In the genomic region with DNA sequence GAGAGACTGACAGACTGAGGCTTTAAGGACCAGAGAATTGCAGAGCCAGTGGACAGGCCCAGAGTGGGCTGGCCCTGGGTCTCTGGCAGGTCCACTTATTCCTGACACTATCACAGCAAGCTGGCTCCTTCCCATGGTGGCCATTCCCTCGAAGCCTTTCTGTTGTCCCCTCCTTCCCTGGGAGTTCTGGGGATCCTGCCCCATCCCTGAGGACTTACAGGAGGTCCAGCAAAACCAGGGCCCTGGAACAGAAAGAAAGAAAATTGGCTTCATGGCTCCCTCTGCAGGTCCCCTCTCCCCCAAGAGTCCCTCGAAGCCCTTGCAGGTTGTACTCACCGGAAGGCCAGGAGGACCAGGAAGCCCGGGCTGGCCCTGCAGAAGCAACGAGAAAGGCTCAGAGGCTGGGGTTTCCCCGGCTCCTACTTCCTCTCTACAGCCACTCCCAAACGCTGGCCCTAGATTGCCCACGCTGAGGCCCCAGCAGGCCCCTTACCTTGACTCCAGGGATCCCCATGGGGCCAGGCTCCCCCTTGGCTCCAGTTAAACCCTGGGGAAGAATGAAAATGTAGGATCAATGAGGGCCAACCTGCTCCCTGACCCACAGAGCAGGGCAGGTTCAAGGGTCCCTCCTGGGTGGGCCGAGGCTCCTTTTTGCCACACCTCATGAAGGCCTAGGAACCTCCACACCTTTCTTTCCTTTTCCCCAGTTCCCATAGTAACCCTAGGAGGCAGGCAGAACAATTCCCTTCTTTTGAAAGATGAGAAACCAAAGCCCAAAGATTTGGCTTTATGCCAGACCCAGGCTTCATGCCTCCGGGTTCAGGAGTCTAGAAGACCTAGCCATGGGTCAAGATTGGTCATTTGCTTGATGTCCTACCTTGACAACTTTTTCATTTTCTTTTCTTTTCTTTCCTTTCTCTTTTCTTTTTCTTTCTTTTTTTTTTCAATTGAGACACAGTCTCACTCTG, we compare ENCODE assay signal across 8 cellular contexts. TPM values are rescaled to one million over a fixed set of nuclear protein-coding genes. Genes with fewer than 3 reads are reported as not detected.
A peak's percentile ranks its signal among the peaks of the same experiment; 100 is the strongest.
DNase-seq lines count a peak whose midpoint lies in the region; ATAC-seq and TF ChIP-seq lines count a peak whose summit lies in the region.

No MANE protein-coding gene starts in this region.

- no peaks in the 10 kb centered on the region for H3K9me2 ChIP-seq in Karpas-422 (replicated peaks; ENCODE audit: insufficient read depth, low read length)

- H3K27ac ChIP-seq in Karpas-422 (ENCODE audit: low read length) = no peak overlapping the region

- no peaks in the 10 kb centered on the region for H3K9me3 ChIP-seq in Karpas-422 (ENCODE audit: low read length)

- no peak overlapping the region for H3K27ac Mint-ChIP-seq in activated CD8-positive, alpha-beta T cell treated with anti-CD3 and anti-CD28 coated beads for 36 hours
- peak overlapping the region; percentile 95 for H3K27ac Mint-ChIP-seq in stimulated activated naive B cell treated with anti-CD40 and anti-IgM and Interleukin-4, amounts not matched to agents 10 μg/mL and 1 μg/mL and 100 μg/mL, for 72 hours

- peaks cover 23% of the 10 kb centered on the region for H3K4me1 Mint-ChIP-seq in activated CD8-positive, alpha-beta T cell treated with anti-CD3 and anti-CD28 coated beads for 36 hours (ENCODE audit: low read depth)
- peaks cover 38 to 65% of the 10 kb centered on the region in 2 donors for H3K4me1 Mint-ChIP-seq in stimulated activated naive B cell treated with anti-CD40 and anti-IgM and Interleukin-4, amounts not matched to agents 10 μg/mL and 1 μg/mL and 100 μg/mL, for 72 hours

- peak overlapping the region; percentile 36; the same call in 1 of the 2 replicates for H3K4me3 ChIP-seq in Karpas-422 (ENCODE audit: low read length)

- H2AFZ ChIP-seq in Karpas-422 (ENCODE audit: low read length) = peak overlapping the region; percentile 46; the same call in 1 of the 2 replicates

- peak overlapping the region; percentile 64 for H3K4me2 ChIP-seq in Karpas-422 (ENCODE audit: low read depth, low read length, poor library complexity, severe bottlenecking)

- CTCF ChIA-PET in activated CD8-positive, alpha-beta T cell treated with anti-CD3 and anti-CD28 coated beads for 36 hours (lab: Charles Lee) = interaction anchor here (1.3 to 5.3 kb wide), 4 partner anchors 25 to 168 kb away, joined by 5 to 108 read pairs (median 38); no protein-coding TSS in a partner anchor

- no peaks in the 10 kb centered on the region for H3K79me2 ChIP-seq in Karpas-422 (ENCODE audit: low read length)

- POLR2A ChIA-PET in activated CD8-positive, alpha-beta T cell treated with anti-CD3 and anti-CD28 coated beads for 36 hours (lab: Charles Lee) = no interaction called here

- H3K4me3 Mint-ChIP-seq in activated CD8-positive, alpha-beta T cell treated with anti-CD3 and anti-CD28 coated beads for 36 hours = no peak overlapping the region
- H3K4me3 Mint-ChIP-seq in stimulated activated naive B cell treated with anti-CD40 and anti-IgM and Interleukin-4, amounts not matched to agents 10 μg/mL and 1 μg/mL and 100 μg/mL, for 72 hours = peak overlapping the region; percentile 63 to 80

- DNase-seq in stimulated activated CD4-positive, alpha-beta T cell treated with anti-CD3 and anti-CD28 coated beads, Interleukin-1b, Interleukin-23, amount 100 ng/mL, for 48 hours = peak; percentile 16
- DNase-seq in stimulated activated CD4-positive, alpha-beta T cell treated with anti-CD3 and anti-CD28 coated beads, Interleukin-2, amount 100 ng/mL, for 48 hours = no peak
- DNase-seq in Karpas-422 (peak; percentile 67), NCI-H187 (lab: John Stamatoyannopoulos, UW) (no peak)
- DNase-seq in activated CD8-positive, alpha-beta T cell treated with anti-CD3 and anti-CD28 coated beads for 36 hours = peak; percentile 42
- peak; percentile 61 for DNase-seq in stimulated activated naive B cell treated with anti-CD40 and anti-IgM and Interleukin-4, amounts not matched to agents 10 μg/mL and 1 μg/mL and 100 μg/mL, for 72 hours

- no peak for TF ChIP-seq CTCF in activated CD8-positive, alpha-beta T cell treated with anti-CD3 and anti-CD28 coated beads for 36 hours (IDR thresholded peaks at IDR 0.05)

- peaks cover 3% of the 10 kb centered on the region for H3K27me3 Mint-ChIP-seq in activated CD8-positive, alpha-beta T cell treated with anti-CD3 and anti-CD28 coated beads for 36 hours
- H3K27me3 Mint-ChIP-seq in stimulated activated naive B cell treated with anti-CD40 and anti-IgM and Interleukin-4, amounts not matched to agents 10 μg/mL and 1 μg/mL and 100 μg/mL, for 72 hours = peaks cover 1% of the 10 kb centered on the region in 2 donors

- no peaks in the 10 kb centered on the region for H4K20me1 ChIP-seq in Karpas-422 (ENCODE audit: insufficient read depth, low read depth, low read length)

- H3K27me3 ChIP-seq in Karpas-422 (ENCODE audit: low read length) = no peaks in the 10 kb centered on the region; the same call in 1 of the 2 replicates

- H3K36me3 Mint-ChIP-seq in activated CD8-positive, alpha-beta T cell treated with anti-CD3 and anti-CD28 coated beads for 36 hours (ENCODE audit: low read depth) = no peaks in the 10 kb centered on the region
- peaks cover 0 to 5% of the 10 kb centered on the region in 2 donors for H3K36me3 Mint-ChIP-seq in stimulated activated naive B cell treated with anti-CD40 and anti-IgM and Interleukin-4, amounts not matched to agents 10 μg/mL and 1 μg/mL and 100 μg/mL, for 72 hours

- ATAC-seq in activated CD8-positive, alpha-beta T cell treated with anti-CD3 and anti-CD28 coated beads for 36 hours = no peak
- peak; percentile 52 to 53 for ATAC-seq in stimulated activated naive B cell treated with anti-CD40 and anti-IgM and Interleukin-4, amounts not matched to agents 10 μg/mL and 1 μg/mL and 100 μg/mL, for 72 hours (replicated peaks)
- ATAC-seq in GM18858 (IDR thresholded peaks at IDR 0.05; ENCODE audit: unreplicated experiment) = no peak
- no peak for ATAC-seq in HG02763 (IDR thresholded peaks at IDR 0.05; ENCODE audit: unreplicated experiment)

- no peaks in the 10 kb centered on the region for H3K36me3 ChIP-seq in Karpas-422 (ENCODE audit: insufficient read depth, low read length)

- H3K9ac ChIP-seq in Karpas-422 (ENCODE audit: low read length) = peak overlapping the region; percentile 37; the same call in 1 of the 2 replicates

- H3K4me1 ChIP-seq in Karpas-422 (ENCODE audit: low read length) = peaks cover 65% of the 10 kb centered on the region

- H3K9me3 Mint-ChIP-seq in activated CD8-positive, alpha-beta T cell treated with anti-CD3 and anti-CD28 coated beads for 36 hours = no peaks in the 10 kb centered on the region
- peaks cover 0 to 2% of the 10 kb centered on the region in 2 donors for H3K9me3 Mint-ChIP-seq in stimulated activated naive B cell treated with anti-CD40 and anti-IgM and Interleukin-4, amounts not matched to agents 10 μg/mL and 1 μg/mL and 100 μg/mL, for 72 hours

- intact Hi-C loops in activated CD8-positive, alpha-beta T cell treated with anti-CD3 and anti-CD28 coated beads for 36 hours (cut with micrococcal nuclease) = loop anchor here (10.0 kb wide), 2 partner anchors 92 to 158 kb away; no protein-coding TSS in a partner anchor

RNA-seq across cellular contexts. Expression of a gene that starts 4.6 kb away (rescaled TPM):
- total RNA-seq in Karpas-422 (2014; rRNA removed; shearing (Covaris generic); ENCODE audit: low replicate concordance) = 7.9 and 28.2 TPM in 2 replicates
- total RNA-seq in activated CD8-positive, alpha-beta T cell treated with anti-CD3 and anti-CD28 coated beads for 36 hours = 1 to 10 TPM; 4.3 to 5.4 TPM

RNA-seq across cellular contexts. Expression of a gene that starts 54.5 kb away (rescaled TPM):
- total RNA-seq in Karpas-422 (2014; rRNA removed; shearing (Covaris generic); ENCODE audit: low replicate concordance) = 22.0 and 50.9 TPM in 2 replicates
- 10 to 100 TPM; 20.1 to 21.2 TPM for total RNA-seq in activated CD8-positive, alpha-beta T cell treated with anti-CD3 and anti-CD28 coated beads for 36 hours

Comparison
In these comparisons a context has a peak if more than half of its experiments do, and no peak if none do; other contexts are left out.
1. DNase-seq: peak in stimulated activated CD4-positive, alpha-beta T cell treated with anti-CD3 and anti-CD28 coated beads, Interleukin-1b, Interleukin-23, amount 100 ng/mL, for 48 hours (single experiment), Karpas-422 (single experiment), activated CD8-positive, alpha-beta T cell treated with anti-CD3 and anti-CD28 coated beads for 36 hours (single experiment) and stimulated activated naive B cell treated with anti-CD40 and anti-IgM and Interleukin-4, amounts not matched to agents 10 μg/mL and 1 μg/mL and 100 μg/mL, for 72 hours (single experiment); none in stimulated activated CD4-positive, alpha-beta T cell treated with anti-CD3 and anti-CD28 coated beads, Interleukin-2, amount 100 ng/mL, for 48 hours (0 of 2) and NCI-H187 (0 of 2).
2. ATAC-seq: peak in stimulated activated naive B cell treated with anti-CD40 and anti-IgM and Interleukin-4, amounts not matched to agents 10 μg/mL and 1 μg/mL and 100 μg/mL, for 72 hours (2 of 2); none in activated CD8-positive, alpha-beta T cell treated with anti-CD3 and anti-CD28 coated beads for 36 hours (single experiment), GM18858 (single experiment) and HG02763 (single experiment).